8 cellular contexts compared by ENCODE assay signal in the genomic region with DNA sequence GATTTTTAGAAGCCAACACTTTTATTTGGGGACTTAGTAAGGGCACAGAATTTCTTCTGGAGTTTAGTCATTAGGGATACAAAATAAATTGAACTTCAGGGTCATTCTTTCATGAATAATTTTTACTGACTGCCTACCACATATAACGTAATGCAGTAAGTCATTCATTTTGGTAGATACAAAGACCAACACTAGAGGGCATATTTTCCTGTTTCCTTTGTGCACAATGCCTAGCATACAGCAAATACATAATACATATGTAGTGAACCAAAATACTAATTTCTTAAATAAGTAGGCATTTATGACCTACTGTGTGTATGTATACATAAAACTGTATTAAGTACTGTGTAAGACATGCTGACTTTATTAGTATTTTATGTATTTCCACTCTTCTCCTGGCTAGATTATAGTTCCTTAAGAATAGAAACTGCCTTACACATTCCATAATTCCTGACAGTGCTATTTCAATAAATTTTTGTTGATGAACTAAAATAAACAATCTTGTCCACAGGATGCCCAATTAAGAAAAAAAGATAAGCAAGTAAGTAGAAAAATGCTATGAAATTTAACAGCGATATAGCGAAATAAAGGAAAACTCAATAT. TPM values are rescaled to one million over a fixed set of nuclear protein-coding genes. Genes with fewer than 3 reads are reported as not detected.
DNase-seq lines count a peak whose midpoint lies in the region; ATAC-seq, FAIRE-seq and TF ChIP-seq lines count a peak whose summit lies in the region.

No MANE protein-coding gene starts in this region.

- H3K9me3 ChIP-seq in Peyer's patch (no peaks in the 10 kb centered on the region), esophagus muscularis mucosa (no peaks in the 10 kb centered on the region), neutrophil (no peaks in the 10 kb centered on the region)

- TF ChIP-seq POLR2A in Peyer's patch (IDR thresholded peaks at IDR 0.05) (no peak), esophagus muscularis mucosa (IDR thresholded peaks at IDR 0.05; ENCODE audit: low read depth) (no peak)

- H3K27ac ChIP-seq in Peyer's patch, result no peak overlapping the region
- peak overlapping the region in 2 of 4 donors; percentile 15 to 16 for H3K27ac ChIP-seq in esophagus muscularis mucosa (replicated peaks in 1 of 4)
- H3K27ac ChIP-seq in neutrophil, result peak overlapping the region; percentile 57
- H3K27ac ChIP-seq in caudate nucleus (ENCODE audit: low read depth, low read length), result no peak overlapping the region

- H3K4me3 ChIP-seq in Peyer's patch (no peak overlapping the region), esophagus muscularis mucosa (no peak overlapping the region), neutrophil (ENCODE audit: low read depth in 1 of 2, low read length in 1 of 2) (peak overlapping the region in 1 of 2 experiments; percentile 3)

- no peaks in the 10 kb centered on the region for H3K36me3 ChIP-seq in Peyer's patch
- H3K36me3 ChIP-seq in esophagus muscularis mucosa, result no peaks in the 10 kb centered on the region
- no peaks in the 10 kb centered on the region for H3K36me3 ChIP-seq in neutrophil

- no peaks in the 10 kb centered on the region for H3K27me3 ChIP-seq in Peyer's patch
- H3K27me3 ChIP-seq in esophagus muscularis mucosa, result no peaks in the 10 kb centered on the region
- no peaks in the 10 kb centered on the region for H3K27me3 ChIP-seq in neutrophil

- TF ChIP-seq CTCF in D721Med (IDR thresholded peaks at IDR 0.05; ENCODE audit: insufficient read depth, missing control alignments) (peak; percentile 77), Peyer's patch (IDR thresholded peaks at IDR 0.05) (peak in 5 of 6 experiments; percentile 56 to 78 (median 60)), esophagus muscularis mucosa (IDR thresholded peaks at IDR 0.05) (peak; percentile 35 to 58 (median 57)), neutrophil (IDR thresholded peaks at IDR 0.05) (peak; percentile 48)

- H3K4me1 ChIP-seq in Peyer's patch (peaks cover 0 to 7% (median 0%) of the 10 kb centered on the region in 4 donors), esophagus muscularis mucosa (peaks cover 44 to 99% (median 94%) of the 10 kb centered on the region in 4 donors), neutrophil (ENCODE audit: control insufficient read depth in 1 of 2, insufficient read depth in 1 of 2, low read depth in 1 of 2, low read length in 1 of 2) (peaks cover 35 to 92% of the 10 kb centered on the region in 2 experiments)

- DNase-seq in D721Med (ENCODE audit: insufficient read length, low spot score) (no peak), HTR-8/SVneo (ENCODE audit: insufficient read length, low spot score) (peak; percentile 17), Peyer's patch (no peak), esophagus muscularis mucosa (ENCODE audit: extremely low spot score) (no peak), caudate nucleus (lab: John Stamatoyannopoulos, UW) (no peak), head of caudate nucleus (no peak)

- FAIRE-seq in D721Med (lab: Jason Lieb, UNC) (peak; percentile 74), HTR-8/SVneo (lab: Jason Lieb, UNC) (no peak)

- ATAC-seq in GM19395 (IDR thresholded peaks at IDR 0.05; ENCODE audit: unreplicated experiment), result peak; percentile 63

- 70% methylated on average over 3 of the region's 3 CpGs for WGBS in esophagus muscularis mucosa

- no peak for TF ChIP-seq EP300 in esophagus muscularis mucosa (IDR thresholded peaks at IDR 0.05)

- intact Hi-C loops in esophagus muscularis mucosa (cut with DNase I), result loop anchor here (10.0 kb wide), 1 partner anchor 298 kb away; no protein-coding TSS in a partner anchor
- intact Hi-C loops in head of caudate nucleus (cut with DNase I), result no loop called here

RNA-seq across cellular contexts. Expression of a gene that starts 47.9 kb away (rescaled TPM):
- total RNA-seq in Peyer's patch (100 to 1,000 TPM in 2 of 4 donors, 10 to 100 TPM in 2; 79.2 to 276 (median 92.6) TPM), esophagus muscularis mucosa (100 to 1,000 TPM; 441 to 691 (median 542) TPM)
